Comparison of ENCODE assay signal across 1 cellular context in the genomic region with DNA sequence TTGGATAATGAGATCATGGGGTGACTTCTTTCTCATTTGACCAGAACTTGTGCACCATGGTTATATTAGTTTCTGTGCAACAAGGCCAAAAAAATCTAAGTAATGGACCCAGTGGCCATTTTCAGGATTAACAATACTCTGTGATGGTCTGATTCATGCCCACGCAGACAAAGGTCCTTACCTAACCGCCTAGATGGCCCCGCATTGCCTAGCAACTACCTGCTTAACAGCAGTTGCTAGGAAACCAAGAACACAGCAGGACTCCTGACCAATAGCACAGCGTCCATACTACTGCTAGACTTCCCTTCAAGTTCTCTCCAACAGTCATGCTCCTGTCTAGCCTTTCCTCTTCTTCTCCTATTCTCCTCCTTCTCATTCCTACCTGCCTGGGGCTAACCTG.
TF ChIP-seq lines count a peak whose summit lies in the region.

No MANE protein-coding gene starts in this region.

TF ChIP-seq in K562, 482 proteins besides CTCF, POLR2A, EP300 and RAD21 (continued from another document):
- TF ChIP-seq NR2C2 (CRISPR knock-in tag; IDR thresholded peaks at IDR 0.05) = no peak
- no peak for TF ChIP-seq NR2C2 (tag; IDR thresholded peaks at IDR 0.05)
